ENCODE assay signal across 8 cellular contexts in the genomic region with DNA sequence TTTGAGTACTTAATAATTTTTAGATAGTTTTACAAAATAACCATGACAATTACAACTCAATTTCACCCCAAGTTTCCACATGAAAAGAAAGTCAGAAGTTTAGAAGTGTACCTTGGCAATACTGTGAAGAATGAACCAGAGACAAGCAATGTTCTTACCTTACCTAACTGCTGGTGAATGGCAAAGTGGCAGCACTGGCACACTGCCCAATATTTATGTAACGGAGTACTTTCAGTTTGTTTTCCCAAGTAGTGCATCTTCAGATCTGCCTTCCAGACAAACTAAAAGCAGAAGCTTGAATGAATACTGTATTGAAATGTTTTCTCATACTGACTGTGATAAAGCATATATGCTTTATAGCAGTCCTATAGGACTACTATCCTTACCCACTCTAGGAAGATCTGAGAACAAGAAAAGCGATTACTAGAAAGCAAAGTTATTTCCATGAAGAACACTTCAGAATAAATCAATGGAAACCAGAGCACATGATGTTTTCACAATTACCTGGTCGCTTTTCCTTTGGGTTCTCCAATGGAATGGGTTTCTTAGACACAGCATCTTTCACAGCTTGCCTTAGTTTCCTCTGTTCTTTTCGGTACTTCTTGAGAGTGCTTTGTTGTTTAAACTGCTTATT. TPM values are rescaled to one million over a fixed set of nuclear protein-coding genes. Genes with fewer than 3 reads are reported as not detected.
A peak's percentile ranks its signal among the peaks of the same experiment; 100 is the strongest.
DNase-seq lines count a peak whose midpoint lies in the region; ATAC-seq, FAIRE-seq and TF ChIP-seq lines count a peak whose summit lies in the region.

No MANE protein-coding gene starts in this region.

- DNase-seq in SIG-M5 treated with dmso at 0.1 percent for 504 hours (lab: John Stamatoyannopoulos, UW; ENCODE audit: unreplicated experiment) (peak; percentile 3), SIG-M5 (lab: John Stamatoyannopoulos, UW) (no peak), RWPE1 (ENCODE audit: low spot score) (peak; percentile 56), epithelial cell of proximal tubule (ENCODE audit: low read depth) (no peak), small intestine (peak; percentile 67), GM19240 (ENCODE audit: insufficient read length, low spot score) (no peak)
- DNase-seq in effector CD4-positive, alpha-beta T cell = no peak

- TF ChIP-seq CTCF in RWPE1 (conservative IDR thresholded peaks at IDR 0.05; ENCODE audit: low read depth) (no peak), epithelial cell of proximal tubule (conservative IDR thresholded peaks at IDR 0.05; ENCODE audit: low read depth, low read length) (no peak)

- H3K27me3 ChIP-seq in small intestine (ENCODE audit: control insufficient read depth in 2 of 2, insufficient read depth in 2 of 2, low read length in 2 of 2) = peaks cover 0 to 2% of the 10 kb centered on the region in 2 donors

- H3K4me3 ChIP-seq in epithelial cell of proximal tubule (ENCODE audit: low read depth, low read length) (peak overlapping the region; percentile 93), small intestine (ENCODE audit: low read depth in 1 of 2, low read length in 2 of 2) (no peak overlapping the region)

- CTCF ChIA-PET in RWPE1 (lab: Yijun Ruan, JAX) = interaction anchor here (1.0 kb wide), 1 partner anchor 82 kb away, joined by 5 read pairs; no protein-coding TSS in a partner anchor

- H3K27ac ChIP-seq in RWPE1 (no peak overlapping the region), small intestine (ENCODE audit: low read depth in 1 of 2, low read length in 1 of 2) (no peak overlapping the region)

- POLR2A ChIA-PET in RWPE1 (lab: Yijun Ruan, JAX; ENCODE audit: low non-redundant PET) = no interaction called here

- no peak for FAIRE-seq in small intestine (lab: Jason Lieb, UNC)

- H3K9me3 ChIP-seq in small intestine (ENCODE audit: control insufficient read depth, low read depth) = no peaks in the 10 kb centered on the region

- WGBS in small intestine, 3 donors = 63 to 72% (median 66%) methylated on average over 4 of the region's 4 CpGs

- no peak for ATAC-seq in HG03045 (IDR thresholded peaks at IDR 0.05; ENCODE audit: unreplicated experiment)

- H3K4me1 ChIP-seq in small intestine (ENCODE audit: control insufficient read depth in 2 of 2, insufficient read depth in 1 of 2, low read depth in 1 of 2, low read length in 1 of 2) = peaks cover 0 to 5% of the 10 kb centered on the region in 2 donors

- H3K36me3 ChIP-seq in small intestine (ENCODE audit: control insufficient read depth in 2 of 2, insufficient read depth in 2 of 2, low read length in 2 of 2) = no peaks in the 10 kb centered on the region

RNA-seq across cellular contexts. Expression of a gene that starts 1.5 kb away (rescaled TPM):
- total RNA-seq in epithelial cell of proximal tubule = 16.7 and 30.7 TPM in 2 replicates
- 1 to 10 TPM; 1.4 to 8.4 (median 2.7) TPM for polyA plus RNA-seq in small intestine

RNA-seq across cellular contexts. Expression of a gene that starts 41.1 kb away (rescaled TPM):
- 9.8 and 12.9 TPM in 2 replicates for total RNA-seq in epithelial cell of proximal tubule
- polyA plus RNA-seq in small intestine = 10 to 100 TPM in 1 of 3 donors, 1 to 10 TPM in 2; 6.4 to 17.7 (median 8.9) TPM

Comparison
In these comparisons a context has a peak if more than half of its experiments do, and no peak if none do; other contexts are left out.
1. DNase-seq: peak in SIG-M5 treated with dmso at 0.1 percent for 504 hours (single experiment), RWPE1 (single experiment) and small intestine (single experiment); none in SIG-M5 (single experiment), epithelial cell of proximal tubule (single experiment), GM19240 (single experiment) and effector CD4-positive, alpha-beta T cell (single experiment).